8 cellular contexts compared by ENCODE assay signal in genomic region chr1:179369751-179370341, GRCh38. TPM values are rescaled to one million over a fixed set of nuclear protein-coding genes. Genes with fewer than 3 reads are reported as not detected.
DNase-seq lines count a peak whose midpoint lies in the region; ATAC-seq, FAIRE-seq and TF ChIP-seq lines count a peak whose summit lies in the region.

No MANE protein-coding gene starts in this region.

- DNase-seq in D721Med (ENCODE audit: insufficient read length, low spot score), result peak; percentile 37
- peak; percentile 62 to 77 for DNase-seq in NCI-H187 (lab: John Stamatoyannopoulos, UW)
- DNase-seq in SKM-1 treated with dmso at 0.1 percent for 144 hours (lab: John Stamatoyannopoulos, UW; ENCODE audit: unreplicated experiment), result peak; percentile 91
- peak; percentile 48 to 69 for DNase-seq in dermis microvascular lymphatic vessel endothelial cell (ENCODE audit: low read depth in 2 of 2)
- DNase-seq in lung (ENCODE audit: low spot score), result no peak

- FAIRE-seq in D721Med (lab: Jason Lieb, UNC), result peak; percentile 84

- no peaks in the 10 kb centered on the region for H3K4me1 ChIP-seq in lung (ENCODE audit: control insufficient read depth in 2 of 2, insufficient read depth in 2 of 2, low read length in 2 of 2)

- H3K27me3 ChIP-seq in lung (ENCODE audit: control insufficient read depth, insufficient read depth), result no peaks in the 10 kb centered on the region

- H3K4me3 ChIP-seq in lung, result no peak overlapping the region

- TF ChIP-seq CTCF in D721Med (IDR thresholded peaks at IDR 0.05; ENCODE audit: insufficient read depth, missing control alignments) (peak; percentile 88), lung (IDR thresholded peaks at IDR 0.05; ENCODE audit: control extremely low read depth, extremely low read depth) (peak; percentile 71)

- no peaks in the 10 kb centered on the region for H3K36me3 ChIP-seq in lung (ENCODE audit: control insufficient read depth in 2 of 2, insufficient read depth in 2 of 2, low read length in 2 of 2)

- peak; percentile 32 for ATAC-seq in GM21825 (IDR thresholded peaks at IDR 0.05; ENCODE audit: unreplicated experiment)
- peak; percentile 44 for ATAC-seq in lung (ENCODE audit: insufficient read depth, low FRiP score)
- ATAC-seq in GM21528 (IDR thresholded peaks at IDR 0.05; ENCODE audit: low FRiP score, unreplicated experiment), result no peak
- ATAC-seq in HG02981 (IDR thresholded peaks at IDR 0.05; ENCODE audit: unreplicated experiment), result no peak

- 4 to 6% methylated on average over 4 of the region's 4 CpGs for WGBS in lung, 2 donors

- no peaks in the 10 kb centered on the region for H3K9me3 ChIP-seq in lung (ENCODE audit: control insufficient read depth in 2 of 2, insufficient read depth in 1 of 2, low read length in 1 of 2)

- H3K27ac ChIP-seq in lung (ENCODE audit: low read depth in 1 of 2, low read length in 1 of 2), result no peak overlapping the region

RNA-seq across cellular contexts. Expression of gene AXDND1, which starts 4.1 kb away (rescaled TPM):
- total RNA-seq in dermis microvascular lymphatic vessel endothelial cell (under 0.01 TPM in 1 of 2 replicates, not detected in the other), lung (1 to 10 TPM in 1 of 2 donors, under 1 TPM in 1; 0.52 to 2.7 TPM)
- under 1 TPM; 0.10 to 0.31 TPM for polyA plus RNA-seq in lung

Comparison
In these comparisons a context has a peak if more than half of its experiments do, and no peak if none do; other contexts are left out.
1. ATAC-seq: peak in GM21825 (single experiment) and lung (single experiment); none in GM21528 (single experiment) and HG02981 (single experiment).